ENCODE assay signal across 9 cellular contexts in the genomic region with DNA sequence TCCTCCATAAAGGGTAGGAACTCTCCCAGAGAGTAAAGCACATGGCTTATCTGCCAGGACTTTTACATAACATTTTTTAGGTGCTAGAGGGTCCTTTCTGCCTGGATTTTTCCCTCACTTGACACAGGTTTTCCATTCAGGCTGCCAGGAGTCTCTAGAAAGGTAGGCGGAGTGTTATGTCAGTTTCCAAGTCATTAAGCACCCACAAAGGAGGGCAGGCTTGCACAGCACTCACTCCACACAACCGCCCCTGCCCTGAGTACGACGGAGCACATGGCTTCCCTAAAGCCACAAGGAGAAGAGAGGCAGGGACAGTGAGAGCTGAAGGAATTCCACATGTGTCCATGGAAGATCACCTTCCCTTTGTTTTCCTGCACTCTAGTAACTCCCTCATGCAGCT. TPM values are rescaled to one million over a fixed set of nuclear protein-coding genes. Genes with fewer than 3 reads are reported as not detected.
DNase-seq lines count a peak whose midpoint lies in the region; ATAC-seq and TF ChIP-seq lines count a peak whose summit lies in the region.
"Had no signal": no experiment of that assay in that cellular context is flagged by ENCODE, and none has a peak within 500 bp of the region (broad histone marks: within the 10 kb centered on the region; RNA-seq: fewer than 3 reads in every experiment).

No MANE protein-coding gene starts in this region.

- peak overlapping the region; percentile 81 for H3K27ac Mint-ChIP-seq in activated T-helper 17 cell treated with anti-CD3 and anti-CD28 coated beads, Interleukin-2, amount 50 U/mL, for 72 hours
- H3K27ac Mint-ChIP-seq in stimulated activated naive CD8-positive, alpha-beta T cell treated with anti-CD3 and anti-CD28 coated beads, Interleukin-15, Interleukin-2, amounts not matched to agents 100 ng/mL and 50 ng/mL, for 24 hours: peak overlapping the region; percentile 89

- H3K4me3 Mint-ChIP-seq in activated T-helper 17 cell treated with anti-CD3 and anti-CD28 coated beads, Interleukin-2, amount 50 U/mL, for 72 hours: peak overlapping the region; percentile 49
- H3K4me3 Mint-ChIP-seq in stimulated activated naive CD8-positive, alpha-beta T cell treated with anti-CD3 and anti-CD28 coated beads, Interleukin-15, Interleukin-2, amounts not matched to agents 100 ng/mL and 50 ng/mL, for 24 hours: peak overlapping the region; percentile 51

- TF ChIP-seq CTCF in foreskin fibroblast (IDR thresholded peaks at IDR 0.05; ENCODE audit: low read depth, low read length): no peak

- ATAC-seq in activated T-helper 17 cell treated with anti-CD3 and anti-CD28 coated beads, Interleukin-2, amount 50 U/mL, for 72 hours (replicated peaks): peak; percentile 14

- no peak overlapping the region for H3K4me3 ChIP-seq in foreskin fibroblast (ENCODE audit: low read depth in 1 of 2, low read length in 2 of 2)

- H3K27me3 Mint-ChIP-seq in activated T-helper 17 cell treated with anti-CD3 and anti-CD28 coated beads, Interleukin-2, amount 50 U/mL, for 72 hours: no peaks in the 10 kb centered on the region
- H3K27me3 Mint-ChIP-seq in stimulated activated naive CD8-positive, alpha-beta T cell treated with anti-CD3 and anti-CD28 coated beads, Interleukin-15, Interleukin-2, amounts not matched to agents 100 ng/mL and 50 ng/mL, for 24 hours: no peaks in the 10 kb centered on the region

- H3K36me3 Mint-ChIP-seq in activated T-helper 17 cell treated with anti-CD3 and anti-CD28 coated beads, Interleukin-2, amount 50 U/mL, for 72 hours (ENCODE audit: low read depth): peaks cover 63% of the 10 kb centered on the region
- peaks cover 39% of the 10 kb centered on the region for H3K36me3 Mint-ChIP-seq in stimulated activated naive CD8-positive, alpha-beta T cell treated with anti-CD3 and anti-CD28 coated beads, Interleukin-15, Interleukin-2, amounts not matched to agents 100 ng/mL and 50 ng/mL, for 24 hours (ENCODE audit: low read depth)

- no peaks in the 10 kb centered on the region for H3K9me3 Mint-ChIP-seq in activated T-helper 17 cell treated with anti-CD3 and anti-CD28 coated beads, Interleukin-2, amount 50 U/mL, for 72 hours
- no peaks in the 10 kb centered on the region for H3K9me3 Mint-ChIP-seq in stimulated activated naive CD8-positive, alpha-beta T cell treated with anti-CD3 and anti-CD28 coated beads, Interleukin-15, Interleukin-2, amounts not matched to agents 100 ng/mL and 50 ng/mL, for 24 hours

- H3K4me1 Mint-ChIP-seq in activated T-helper 17 cell treated with anti-CD3 and anti-CD28 coated beads, Interleukin-2, amount 50 U/mL, for 72 hours: peaks cover 62% of the 10 kb centered on the region
- H3K4me1 Mint-ChIP-seq in stimulated activated naive CD8-positive, alpha-beta T cell treated with anti-CD3 and anti-CD28 coated beads, Interleukin-15, Interleukin-2, amounts not matched to agents 100 ng/mL and 50 ng/mL, for 24 hours (ENCODE audit: low read depth): peaks cover 90% of the 10 kb centered on the region

- DNase-seq in NCI-H2227 (lab: John Stamatoyannopoulos, UW; ENCODE audit: unreplicated experiment): peak; percentile 23
- no peak for DNase-seq in NCI-H2227 treated with DMSO at 0.1 percent for 48 hours (lab: John Stamatoyannopoulos, UW)
- DNase-seq in kidney glomerular epithelial cell (lab: John Stamatoyannopoulos, UW): peak; percentile 67
- no peak for DNase-seq in foreskin fibroblast
- DNase-seq in HCEC 1CT: no peak
- no peak for DNase-seq in GM03348 (ENCODE audit: low spot score)
- DNase-seq: KG1 had no signal

RNA-seq across cellular contexts. Expression of gene CAPZB, which starts 55.7 kb away (rescaled TPM):
- total RNA-seq in activated T-helper 17 cell treated with anti-CD3 and anti-CD28 coated beads, Interleukin-2, amount 50 U/mL, for 72 hours: 100 to 1,000 TPM; 291 to 399 TPM

Comparison
In these comparisons a context has a peak if more than half of its experiments do, and no peak if none do; other contexts are left out.
1. DNase-seq: peak in NCI-H2227 (single experiment) and kidney glomerular epithelial cell (single experiment); none in NCI-H2227 treated with DMSO at 0.1 percent for 48 hours (single experiment), foreskin fibroblast (0 of 2), HCEC 1CT (single experiment) and GM03348 (single experiment).